1 cellular context compared by ENCODE assay signal in the genomic region with DNA sequence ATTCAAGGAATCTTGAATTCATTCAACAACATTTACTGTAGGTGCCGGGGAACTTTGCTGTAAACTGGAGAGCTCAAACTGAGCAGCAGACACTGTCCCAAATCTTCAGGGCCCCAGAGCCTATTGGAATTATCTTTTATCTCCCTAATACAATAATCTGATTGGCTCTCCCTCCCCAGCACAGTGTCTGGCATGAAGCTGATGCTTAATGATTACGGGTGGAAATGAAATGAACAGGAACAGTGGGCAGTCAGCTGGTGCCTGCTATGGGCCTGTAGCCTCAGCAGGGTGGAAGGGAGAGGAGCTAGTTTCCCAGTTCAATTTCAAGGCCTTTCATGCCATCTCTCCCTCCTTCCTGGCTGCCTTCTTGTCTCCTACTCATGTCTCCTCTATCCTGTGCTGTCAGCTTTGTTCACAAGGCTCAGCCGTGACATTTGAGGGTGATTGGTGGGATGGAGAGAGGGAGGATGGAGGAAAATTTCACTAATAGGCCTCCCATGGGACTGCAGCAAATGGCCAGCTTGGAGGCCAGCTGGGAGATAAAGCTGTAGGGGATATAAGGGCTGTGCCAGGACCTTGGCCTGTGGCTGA.
TF ChIP-seq lines count a peak whose summit lies in the region.

No MANE protein-coding gene starts in this region.

TF ChIP-seq in endothelial cell of umbilical vein, 7 proteins besides CTCF, POLR2A, EP300 and RAD21:
- TF ChIP-seq, protein P1, sequence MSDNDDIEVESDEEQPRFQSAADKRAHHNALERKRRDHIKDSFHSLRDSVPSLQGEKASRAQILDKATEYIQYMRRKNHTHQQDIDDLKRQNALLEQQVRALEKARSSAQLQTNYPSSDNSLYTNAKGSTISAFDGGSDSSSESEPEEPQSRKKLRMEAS (IDR thresholded peaks at IDR 0.05; ENCODE audit: insufficient read depth, insufficient read length) = no peak
- TF ChIP-seq JUN (IDR thresholded peaks at IDR 0.05; ENCODE audit: borderline replicate concordance, insufficient read depth, insufficient read length, low read depth) = no peak
